1 cellular context compared by ENCODE assay signal in genomic region chr1:59730759-59731478, GRCh38.
A peak's percentile ranks its signal among the peaks of the same experiment; 100 is the strongest.
TF ChIP-seq lines count a peak whose summit lies in the region.

No MANE protein-coding gene starts in this region.

TF ChIP-seq in HepG2, 621 proteins besides CTCF, POLR2A, EP300 and RAD21 (continued from another document and continues in another):
- TF ChIP-seq, protein P1, sequence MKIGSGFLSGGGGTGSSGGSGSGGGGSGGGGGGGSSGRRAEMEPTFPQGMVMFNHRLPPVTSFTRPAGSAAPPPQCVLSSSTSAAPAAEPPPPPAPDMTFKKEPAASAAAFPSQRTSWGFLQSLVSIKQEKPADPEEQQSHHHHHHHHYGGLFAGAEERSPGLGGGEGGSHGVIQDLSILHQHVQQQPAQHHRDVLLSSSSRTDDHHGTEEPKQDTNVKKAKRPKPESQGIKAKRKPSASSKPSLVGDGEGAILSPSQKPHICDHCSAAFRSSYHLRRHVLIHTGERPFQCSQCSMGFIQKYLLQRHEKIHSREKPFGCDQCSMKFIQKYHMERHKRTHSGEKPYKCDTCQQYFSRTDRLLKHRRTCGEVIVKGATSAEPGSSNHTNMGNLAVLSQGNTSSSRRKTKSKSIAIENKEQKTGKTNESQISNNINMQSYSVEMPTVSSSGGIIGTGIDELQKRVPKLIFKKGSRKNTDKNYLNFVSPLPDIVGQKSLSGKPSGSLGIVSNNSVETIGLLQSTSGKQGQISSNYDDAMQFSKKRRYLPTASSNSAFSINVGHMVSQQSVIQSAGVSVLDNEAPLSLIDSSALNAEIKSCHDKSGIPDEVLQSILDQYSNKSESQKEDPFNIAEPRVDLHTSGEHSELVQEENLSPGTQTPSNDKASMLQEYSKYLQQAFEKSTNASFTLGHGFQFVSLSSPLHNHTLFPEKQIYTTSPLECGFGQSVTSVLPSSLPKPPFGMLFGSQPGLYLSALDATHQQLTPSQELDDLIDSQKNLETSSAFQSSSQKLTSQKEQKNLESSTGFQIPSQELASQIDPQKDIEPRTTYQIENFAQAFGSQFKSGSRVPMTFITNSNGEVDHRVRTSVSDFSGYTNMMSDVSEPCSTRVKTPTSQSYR (CRISPR knock-in tag; IDR thresholded peaks at IDR 0.05; ENCODE audit: borderline replicate concordance): peak; percentile 24; the same call in 1 of the 2 replicates
- TF ChIP-seq SALL1 (CRISPR knock-in tag; IDR thresholded peaks at IDR 0.05) (peak; percentile 83), HMG20A (CRISPR knock-in tag; IDR thresholded peaks at IDR 0.05; ENCODE audit: borderline replicate concordance) (peak; percentile 36; the same call in 1 of the 2 replicates), AHDC1 (CRISPR knock-in tag; IDR thresholded peaks at IDR 0.05; ENCODE audit: borderline replicate concordance) (peak; percentile 87; the same call in 1 of the 2 replicates), ZNF703 (CRISPR knock-in tag; IDR thresholded peaks at IDR 0.05; ENCODE audit: borderline replicate concordance) (no peak), JARID2 (CRISPR knock-in tag; IDR thresholded peaks at IDR 0.05; ENCODE audit: insufficient replicate concordance) (peak; percentile 22), MYNN (CRISPR knock-in tag; IDR thresholded peaks at IDR 0.05; ENCODE audit: low read depth) (no peak), RFXANK (CRISPR knock-in tag; IDR thresholded peaks at IDR 0.05) (0 out of 2 replicates have a peak, but pooled peaks have one; percentile 46), MAFF (IDR thresholded peaks at IDR 0.05; ENCODE audit: low read depth, low read length) (peak; percentile 95), SOX13 (IDR thresholded peaks at IDR 0.05) (no peak), SOX13 (CRISPR knock-in tag; conservative IDR thresholded peaks at IDR 0.05 in 1 of 2, IDR thresholded peaks at IDR 0.05 in 1 of 2) (peak in 1 of 2 experiments; percentile 72; a peak in 2 of 4 replicates), ZNF766 (CRISPR knock-in tag; IDR thresholded peaks at IDR 0.05; ENCODE audit: borderline replicate concordance) (no peak), ATF3 (CRISPR knock-in tag; IDR thresholded peaks at IDR 0.05) (no peak), SKI (IDR thresholded peaks at IDR 0.05; ENCODE audit: partially characterized antibody) (peak; percentile 67), EHMT2 (IDR thresholded peaks at IDR 0.05; ENCODE audit: borderline replicate concordance, low read depth, low read length) (peak; percentile 53; the same call in 1 of the 2 replicates), IKZF1 (IDR thresholded peaks at IDR 0.05) (no peak), ELF3 (CRISPR knock-in tag; IDR thresholded peaks at IDR 0.05) (peak; percentile 71), RARA (CRISPR knock-in tag; IDR thresholded peaks at IDR 0.05) (peak; percentile 54; the same call in 1 of the 2 replicates), CHD2 (IDR thresholded peaks at IDR 0.05; ENCODE audit: low read depth, low read length) (no peak), SP2 (CRISPR knock-in tag; IDR thresholded peaks at IDR 0.05) (no peak), NCOR1 (IDR thresholded peaks at IDR 0.05; ENCODE audit: borderline replicate concordance, low read length) (peak; percentile 71; the same call in 1 of the 2 replicates), ZNF616 (CRISPR knock-in tag; IDR thresholded peaks at IDR 0.05; ENCODE audit: low read depth) (no peak), CENPX (CRISPR knock-in tag; IDR thresholded peaks at IDR 0.05) (no peak), POLR2AphosphoS5 (IDR thresholded peaks at IDR 0.05; ENCODE audit: low read depth, low read length) (0 out of 2 replicates have a peak, but pooled peaks have one; percentile 16), KDM6A (CRISPR knock-in tag; IDR thresholded peaks at IDR 0.05; ENCODE audit: low read depth) (peak; percentile 73; the same call in 1 of the 2 replicates), FOXO1 (CRISPR knock-in tag; IDR thresholded peaks at IDR 0.05) (peak; percentile 63; the same call in 1 of the 2 replicates), ZFP1 (CRISPR knock-in tag; IDR thresholded peaks at IDR 0.05) (no peak), KMT2B (CRISPR knock-in tag; IDR thresholded peaks at IDR 0.05) (peak; percentile 63), MIER2 (CRISPR knock-in tag; IDR thresholded peaks at IDR 0.05) (0 out of 2 replicates have a peak, but pooled peaks have one; percentile 27), ZNF460 (CRISPR knock-in tag; IDR thresholded peaks at IDR 0.05; ENCODE audit: borderline replicate concordance) (peak; percentile 24; the same call in 1 of the 2 replicates), PHF8 (CRISPR knock-in tag; IDR thresholded peaks at IDR 0.05) (peak; percentile 46), RFX5 (IDR thresholded peaks at IDR 0.05; ENCODE audit: low read depth, low read length) (0 out of 2 replicates have a peak, but pooled peaks have one; percentile 15), THAP11 (CRISPR knock-in tag; IDR thresholded peaks at IDR 0.05) (peak; percentile 37; the same call in 1 of the 2 replicates), HOXA3 (CRISPR knock-in tag; IDR thresholded peaks at IDR 0.05) (no peak; the same call in 1 of the 2 replicates), SOX6 (IDR thresholded peaks at IDR 0.05) (no peak), SOX6 (CRISPR knock-in tag; IDR thresholded peaks at IDR 0.05) (peak; percentile 82), ZMYM4 (CRISPR knock-in tag; IDR thresholded peaks at IDR 0.05) (peak; percentile 77), HNF4A (CRISPR knock-in tag; IDR thresholded peaks at IDR 0.05) (peak; percentile 95), ZFY (CRISPR knock-in tag; IDR thresholded peaks at IDR 0.05) (peak; percentile 51), RBFOX2 (IDR thresholded peaks at IDR 0.05; ENCODE audit: low read depth, low read length) (0 out of 2 replicates have a peak, but pooled peaks have one; percentile 27), ZNF678 (CRISPR knock-in tag; IDR thresholded peaks at IDR 0.05) (no peak), ZNF605 (CRISPR knock-in tag; IDR thresholded peaks at IDR 0.05) (no peak)
- TF ChIP-seq, protein P2, sequence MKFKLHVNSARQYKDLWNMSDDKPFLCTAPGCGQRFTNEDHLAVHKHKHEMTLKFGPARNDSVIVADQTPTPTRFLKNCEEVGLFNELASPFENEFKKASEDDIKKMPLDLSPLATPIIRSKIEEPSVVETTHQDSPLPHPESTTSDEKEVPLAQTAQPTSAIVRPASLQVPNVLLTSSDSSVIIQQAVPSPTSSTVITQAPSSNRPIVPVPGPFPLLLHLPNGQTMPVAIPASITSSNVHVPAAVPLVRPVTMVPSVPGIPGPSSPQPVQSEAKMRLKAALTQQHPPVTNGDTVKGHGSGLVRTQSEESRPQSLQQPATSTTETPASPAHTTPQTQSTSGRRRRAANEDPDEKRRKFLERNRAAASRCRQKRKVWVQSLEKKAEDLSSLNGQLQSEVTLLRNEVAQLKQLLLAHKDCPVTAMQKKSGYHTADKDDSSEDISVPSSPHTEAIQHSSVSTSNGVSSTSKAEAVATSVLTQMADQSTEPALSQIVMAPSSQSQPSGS (CRISPR knock-in tag; IDR thresholded peaks at IDR 0.05): 0 out of 2 replicates have a peak, but pooled peaks have one; percentile 6
- TF ChIP-seq, protein P3, sequence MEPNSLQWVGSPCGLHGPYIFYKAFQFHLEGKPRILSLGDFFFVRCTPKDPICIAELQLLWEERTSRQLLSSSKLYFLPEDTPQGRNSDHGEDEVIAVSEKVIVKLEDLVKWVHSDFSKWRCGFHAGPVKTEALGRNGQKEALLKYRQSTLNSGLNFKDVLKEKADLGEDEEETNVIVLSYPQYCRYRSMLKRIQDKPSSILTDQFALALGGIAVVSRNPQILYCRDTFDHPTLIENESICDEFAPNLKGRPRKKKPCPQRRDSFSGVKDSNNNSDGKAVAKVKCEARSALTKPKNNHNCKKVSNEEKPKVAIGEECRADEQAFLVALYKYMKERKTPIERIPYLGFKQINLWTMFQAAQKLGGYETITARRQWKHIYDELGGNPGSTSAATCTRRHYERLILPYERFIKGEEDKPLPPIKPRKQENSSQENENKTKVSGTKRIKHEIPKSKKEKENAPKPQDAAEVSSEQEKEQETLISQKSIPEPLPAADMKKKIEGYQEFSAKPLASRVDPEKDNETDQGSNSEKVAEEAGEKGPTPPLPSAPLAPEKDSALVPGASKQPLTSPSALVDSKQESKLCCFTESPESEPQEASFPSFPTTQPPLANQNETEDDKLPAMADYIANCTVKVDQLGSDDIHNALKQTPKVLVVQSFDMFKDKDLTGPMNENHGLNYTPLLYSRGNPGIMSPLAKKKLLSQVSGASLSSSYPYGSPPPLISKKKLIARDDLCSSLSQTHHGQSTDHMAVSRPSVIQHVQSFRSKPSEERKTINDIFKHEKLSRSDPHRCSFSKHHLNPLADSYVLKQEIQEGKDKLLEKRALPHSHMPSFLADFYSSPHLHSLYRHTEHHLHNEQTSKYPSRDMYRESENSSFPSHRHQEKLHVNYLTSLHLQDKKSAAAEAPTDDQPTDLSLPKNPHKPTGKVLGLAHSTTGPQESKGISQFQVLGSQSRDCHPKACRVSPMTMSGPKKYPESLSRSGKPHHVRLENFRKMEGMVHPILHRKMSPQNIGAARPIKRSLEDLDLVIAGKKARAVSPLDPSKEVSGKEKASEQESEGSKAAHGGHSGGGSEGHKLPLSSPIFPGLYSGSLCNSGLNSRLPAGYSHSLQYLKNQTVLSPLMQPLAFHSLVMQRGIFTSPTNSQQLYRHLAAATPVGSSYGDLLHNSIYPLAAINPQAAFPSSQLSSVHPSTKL (CRISPR knock-in tag; IDR thresholded peaks at IDR 0.05): peak; percentile 90
- TF ChIP-seq, protein P4, sequence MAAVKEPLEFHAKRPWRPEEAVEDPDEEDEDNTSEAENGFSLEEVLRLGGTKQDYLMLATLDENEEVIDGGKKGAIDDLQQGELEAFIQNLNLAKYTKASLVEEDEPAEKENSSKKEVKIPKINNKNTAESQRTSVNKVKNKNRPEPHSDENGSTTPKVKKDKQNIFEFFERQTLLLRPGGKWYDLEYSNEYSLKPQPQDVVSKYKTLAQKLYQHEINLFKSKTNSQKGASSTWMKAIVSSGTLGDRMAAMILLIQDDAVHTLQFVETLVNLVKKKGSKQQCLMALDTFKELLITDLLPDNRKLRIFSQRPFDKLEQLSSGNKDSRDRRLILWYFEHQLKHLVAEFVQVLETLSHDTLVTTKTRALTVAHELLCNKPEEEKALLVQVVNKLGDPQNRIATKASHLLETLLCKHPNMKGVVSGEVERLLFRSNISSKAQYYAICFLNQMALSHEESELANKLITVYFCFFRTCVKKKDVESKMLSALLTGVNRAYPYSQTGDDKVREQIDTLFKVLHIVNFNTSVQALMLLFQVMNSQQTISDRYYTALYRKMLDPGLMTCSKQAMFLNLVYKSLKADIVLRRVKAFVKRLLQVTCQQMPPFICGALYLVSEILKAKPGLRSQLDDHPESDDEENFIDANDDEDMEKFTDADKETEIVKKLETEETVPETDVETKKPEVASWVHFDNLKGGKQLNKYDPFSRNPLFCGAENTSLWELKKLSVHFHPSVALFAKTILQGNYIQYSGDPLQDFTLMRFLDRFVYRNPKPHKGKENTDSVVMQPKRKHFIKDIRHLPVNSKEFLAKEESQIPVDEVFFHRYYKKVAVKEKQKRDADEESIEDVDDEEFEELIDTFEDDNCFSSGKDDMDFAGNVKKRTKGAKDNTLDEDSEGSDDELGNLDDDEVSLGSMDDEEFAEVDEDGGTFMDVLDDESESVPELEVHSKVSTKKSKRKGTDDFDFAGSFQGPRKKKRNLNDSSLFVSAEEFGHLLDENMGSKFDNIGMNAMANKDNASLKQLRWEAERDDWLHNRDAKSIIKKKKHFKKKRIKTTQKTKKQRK (IDR thresholded peaks at IDR 0.05; ENCODE audit: low read length): no peak
- TF ChIP-seq, protein P5, sequence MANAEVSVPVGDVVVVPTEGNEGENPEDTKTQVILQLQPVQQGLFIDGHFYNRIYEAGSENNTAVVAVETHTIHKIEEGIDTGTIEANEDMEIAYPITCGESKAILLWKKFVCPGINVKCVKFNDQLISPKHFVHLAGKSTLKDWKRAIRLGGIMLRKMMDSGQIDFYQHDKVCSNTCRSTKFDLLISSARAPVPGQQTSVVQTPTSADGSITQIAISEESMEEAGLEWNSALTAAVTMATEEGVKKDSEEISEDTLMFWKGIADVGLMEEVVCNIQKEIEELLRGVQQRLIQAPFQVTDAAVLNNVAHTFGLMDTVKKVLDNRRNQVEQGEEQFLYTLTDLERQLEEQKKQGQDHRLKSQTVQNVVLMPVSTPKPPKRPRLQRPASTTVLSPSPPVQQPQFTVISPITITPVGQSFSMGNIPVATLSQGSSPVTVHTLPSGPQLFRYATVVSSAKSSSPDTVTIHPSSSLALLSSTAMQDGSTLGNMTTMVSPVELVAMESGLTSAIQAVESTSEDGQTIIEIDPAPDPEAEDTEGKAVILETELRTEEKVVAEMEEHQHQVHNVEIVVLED (CRISPR knock-in tag; IDR thresholded peaks at IDR 0.05; ENCODE audit: borderline replicate concordance): no peak
